Comparison of ENCODE assay signal across 18 cellular contexts in genomic region chr7:22574756-22575517, GRCh38.
DNase-seq lines count a peak whose midpoint lies in the region; ATAC-seq and TF ChIP-seq lines count a peak whose summit lies in the region.
"Had no signal": no experiment of that assay in that cellular context is flagged by ENCODE, and none has a peak within 500 bp of the region (broad histone marks: within the 10 kb centered on the region; RNA-seq: fewer than 3 reads in every experiment).

No MANE protein-coding gene starts in this region.

- no peak overlapping the region for H3K4me3 ChIP-seq in fibroblast of the aortic adventitia (ENCODE audit: low read depth, low read length)
- H3K4me3 ChIP-seq: coronary artery, psoas muscle had no signal

- intact Hi-C loops in left colon (cut with DNase I, micrococcal nuclease) = no loop called here

- no peak for TF ChIP-seq CTCF in fibroblast of the aortic adventitia (IDR thresholded peaks at IDR 0.05; ENCODE audit: insufficient read depth, low read length)

- DNase-seq in SKM-1 treated with dmso at 0.1 percent for 144 hours (lab: John Stamatoyannopoulos, UW; ENCODE audit: unreplicated experiment) = peak; percentile 52
- no peak for DNase-seq in SKM-1 (lab: John Stamatoyannopoulos, UW; ENCODE audit: unreplicated experiment)
- peak; percentile 13 for DNase-seq in OCI-M1 (lab: John Stamatoyannopoulos, UW)
- peak; percentile 68 for DNase-seq in fibroblast of the aortic adventitia (ENCODE audit: low read depth)
- DNase-seq in DMS114 treated with DMSO at 0.1 percent for 48 hours (lab: John Stamatoyannopoulos, UW; ENCODE audit: unreplicated experiment) = no peak
- DNase-seq in left colon = no peak
- DNase-seq in T-helper 2 cell = no peak
- DNase-seq: 8988T; activated CD8-positive, alpha-beta memory T cell treated with anti-CD3 and anti-CD28 coated beads, Interleukin-2, amount 50 U/mL, for 48 hours; GDM1; immature natural killer cell; NCI-H1092; NCI-H2029 treated with DMSO at 0.1 percent for 48 hours; psoas muscle; stimulated activated CD4-positive, alpha-beta T cell treated with anti-CD3 and anti-CD28 coated beads, Interleukin-2, amount 100 ng/mL, for 24 hours had no signal

- ATAC-seq in HG03442 (IDR thresholded peaks at IDR 0.05; ENCODE audit: unreplicated experiment) (no peak), left colon (no peak)
- ATAC-seq: psoas muscle, Right ventricle myocardium inferior had no signal

Comparison
In these comparisons a context has a peak if more than half of its experiments do, and no peak if none do; other contexts are left out.
1. DNase-seq: peak in SKM-1 treated with dmso at 0.1 percent for 144 hours (single experiment), OCI-M1 (single experiment) and fibroblast of the aortic adventitia (single experiment); none in SKM-1 (single experiment), DMS114 treated with DMSO at 0.1 percent for 48 hours (single experiment), left colon (0 of 2) and T-helper 2 cell (0 of 5).